In genomic region chr3:172158741-172159140, GRCh38 we compare ENCODE assay signal across 20 cellular contexts.
"Had no signal": no experiment of that assay in that cellular context is flagged by ENCODE, and none has a peak within 500 bp of the region (broad histone marks: within the 10 kb centered on the region; RNA-seq: fewer than 3 reads in every experiment).

No MANE protein-coding gene starts in this region.

- H3K9me3 Mint-ChIP-seq: activated B cell treated with CpG ODN at 0.5 μM for 24 hours; activated CD4-positive, alpha-beta T cell treated with anti-CD3 and anti-CD28 coated beads, Interleukin-2, amount 10 ng/mL, durations not matched to agents 24 days and 14 days; effector memory CD8-positive, alpha-beta T cell; naive thymus-derived CD8-positive, alpha-beta T cell had no signal

- H3K27me3 Mint-ChIP-seq: activated CD4-positive, alpha-beta T cell treated with anti-CD3 and anti-CD28 coated beads, Interleukin-2, amount 10 ng/mL, durations not matched to agents 24 days and 14 days; activated naive CD8-positive, alpha-beta T cell; brain; effector memory CD8-positive, alpha-beta T cell; naive thymus-derived CD8-positive, alpha-beta T cell had no signal

- H3K4me3 ChIP-seq: gastrocnemius medialis, heart right ventricle, lung, mucosa of descending colon, psoas muscle, sigmoid colon, stomach, testis had no signal

- H3K4me3 Mint-ChIP-seq: activated B cell treated with CpG ODN at 0.5 μM for 24 hours; activated CD4-positive, alpha-beta T cell treated with anti-CD3 and anti-CD28 coated beads, Interleukin-2, amount 10 ng/mL, durations not matched to agents 24 days and 14 days; activated naive CD8-positive, alpha-beta T cell; brain; effector memory CD8-positive, alpha-beta T cell; naive thymus-derived CD8-positive, alpha-beta T cell had no signal

- H3K36me3 ChIP-seq: gastrocnemius medialis, heart right ventricle, sigmoid colon had no signal

- DNase-seq: activated B cell treated with CpG ODN at 0.5 μM for 24 hours; activated CD4-positive, alpha-beta T cell treated with anti-CD3 and anti-CD28 coated beads, Interleukin-2, amount 10 ng/mL, durations not matched to agents 24 days and 14 days; activated gamma-delta T cell treated with Interleukin-2 at 50 U/mL for 16 hours; amniotic stem cell; effector memory CD8-positive, alpha-beta T cell; gastrocnemius medialis; heart right ventricle; islet precursor cell; mucosa of descending colon; naive thymus-derived CD8-positive, alpha-beta T cell; occipital lobe; psoas muscle; sigmoid colon; stimulated activated CD4-positive, alpha-beta T cell treated with anti-CD3 and anti-CD28 coated beads, Interleukin-1b, Interleukin-23, amount 100 ng/mL, for 48 hours; stomach; T-helper 2 cell; testis had no signal

- H3K27ac Mint-ChIP-seq: activated B cell treated with CpG ODN at 0.5 μM for 24 hours; activated CD4-positive, alpha-beta T cell treated with anti-CD3 and anti-CD28 coated beads, Interleukin-2, amount 10 ng/mL, durations not matched to agents 24 days and 14 days; activated naive CD8-positive, alpha-beta T cell; effector memory CD8-positive, alpha-beta T cell had no signal

- H3K27ac ChIP-seq: psoas muscle, sigmoid colon, testis had no signal

- ATAC-seq: effector memory CD8-positive, alpha-beta T cell; gastrocnemius medialis; heart right ventricle; mucosa of descending colon; naive thymus-derived CD8-positive, alpha-beta T cell; psoas muscle had no signal

- H3K27me3 ChIP-seq: gastrocnemius medialis, heart right ventricle, sigmoid colon, stomach, testis had no signal

- H3K9me3 ChIP-seq: gastrocnemius medialis, heart right ventricle, mucosa of descending colon, psoas muscle, sigmoid colon, stomach, testis had no signal
